Comparison of ENCODE assay signal across 8 cellular contexts in genomic region chr12:107093547-107094448, GRCh38. TPM values are rescaled to one million over a fixed set of nuclear protein-coding genes. Genes with fewer than 3 reads are reported as not detected.
A peak's percentile ranks its signal among the peaks of the same experiment; 100 is the strongest.
DNase-seq lines count a peak whose midpoint lies in the region; ATAC-seq, FAIRE-seq and TF ChIP-seq lines count a peak whose summit lies in the region.

Gene CRY1, minus strand, starts transcription at chr12:107093549. Its CDS starts 588 bp downstream, at chr12:107092961.

- peak within 1 kb of the TSS; percentile 98 for H2AFZ ChIP-seq in ACC112 (ENCODE audit: low read length, unreplicated experiment)
- H2AFZ ChIP-seq in keratinocyte (ENCODE audit: control insufficient read depth, low read length): peak within 1 kb of the TSS; percentile 100

- dilution Hi-C loops in keratinocyte (cut with MboI; ENCODE audit: extremely low pct_ligation_motif_present, low sequenced_read_pairs): no loop called here

- H3K36me3 ChIP-seq in ACC112 (ENCODE audit: insufficient read depth, low read length) (no peaks in the 10 kb centered on the region), keratinocyte (ENCODE audit: control insufficient read depth in 2 of 2, extremely low read depth in 1 of 2, insufficient read depth in 2 of 2, low read length in 2 of 2) (no peaks in the 10 kb centered on the region)

- H3K27ac ChIP-seq in ACC112 (ENCODE audit: low read depth, low read length): peak within 1 kb of the TSS; percentile 83
- H3K27ac ChIP-seq in keratinocyte (ENCODE audit: control insufficient read depth, insufficient read depth, low read length): peak within 1 kb of the TSS; percentile 98

- H3K4me1 ChIP-seq in ACC112 (ENCODE audit: control insufficient read depth, insufficient read depth, low read length, unreplicated experiment) (peaks cover 18% of the 10 kb centered on the region), keratinocyte (ENCODE audit: control insufficient read depth, extremely low read depth, insufficient read depth, low read length) (peaks cover 22% of the 10 kb centered on the region)

- DNase-seq in NCI-H446 treated with DMSO at 0.1 percent for 48 hours (lab: John Stamatoyannopoulos, UW) (peak; percentile 84), cerebellum (ENCODE audit: low spot score) (peak; percentile 94), keratinocyte (ENCODE audit: low read depth, low spot score) (peak; percentile 53)
- peak; percentile 85 to 88 for DNase-seq in activated CD4-positive, alpha-beta T cell treated with anti-CD3 and anti-CD28 coated beads for 24 hours (ENCODE audit: low read depth in 2 of 2)
- peak; percentile 93 for DNase-seq in stimulated activated CD4-positive, alpha-beta T cell treated with anti-CD3 and anti-CD28 coated beads, Interleukin-12 subunit alpha, Interleukin-12 subunit beta, amount 100 ng/mL, for 4 hours

- H3K79me2 ChIP-seq in ACC112 (ENCODE audit: control insufficient read depth, insufficient read depth, low read length, unreplicated experiment): peaks cover 20% of the 10 kb centered on the region
- peaks cover 5% of the 10 kb centered on the region for H3K79me2 ChIP-seq in keratinocyte (ENCODE audit: control insufficient read depth, insufficient read depth, low read length)

- H3K27me3 ChIP-seq in ACC112 (ENCODE audit: insufficient read depth, low read length) (no peaks in the 10 kb centered on the region), keratinocyte (ENCODE audit: control insufficient read depth, extremely low read depth, insufficient read depth, low read length) (no peaks in the 10 kb centered on the region)

- TF ChIP-seq CTCF in keratinocyte (optimal IDR thresholded peaks at IDR 0.05 in 1 of 3, IDR thresholded peaks at IDR 0.05 in 1 of 3, conservative IDR thresholded peaks at IDR 0.05 in 1 of 3; ENCODE audit: extremely low read depth in 1 of 3, insufficient read depth in 2 of 3, low read length in 3 of 3): no peak

- no peaks in the 10 kb centered on the region for H3K9me3 ChIP-seq in keratinocyte (ENCODE audit: control insufficient read depth, low read depth, low read length)

- ATAC-seq in GM18909 (IDR thresholded peaks at IDR 0.05; ENCODE audit: poor library complexity, unreplicated experiment) (peak; percentile 84), HG03280 (IDR thresholded peaks at IDR 0.05; ENCODE audit: unreplicated experiment) (peak; percentile 85)

- no peaks in the 10 kb centered on the region for H3K9me1 ChIP-seq in keratinocyte (ENCODE audit: control insufficient read depth, extremely low read depth, insufficient read depth, low read length)

- H3K4me3 ChIP-seq in ACC112 (ENCODE audit: low read depth, low read length): peak within 1 kb of the TSS; percentile 95
- peak within 1 kb of the TSS; percentile 81 to 92 (median 90) for H3K4me3 ChIP-seq in keratinocyte (ENCODE audit: control insufficient read depth in 2 of 3, extremely low read depth in 1 of 3, insufficient read depth in 2 of 3, low read depth in 1 of 3, low read length in 3 of 3)

- H3K4me2 ChIP-seq in keratinocyte (ENCODE audit: control insufficient read depth, extremely low read depth, insufficient read depth, low read depth, low read length): peak within 1 kb of the TSS; percentile 100

- H4K20me1 ChIP-seq in keratinocyte (ENCODE audit: control insufficient read depth, extremely low read depth, insufficient read depth, low read length): no peaks in the 10 kb centered on the region

- FAIRE-seq in keratinocyte (lab: Jason Lieb, UNC): peak; percentile 41

- peak within 1 kb of the TSS; percentile 95 for H3K9ac ChIP-seq in keratinocyte (ENCODE audit: control insufficient read depth, extremely low read depth, insufficient read depth, low read length)

RNA-seq across cellular contexts. Expression of gene CRY1, which starts in this region (rescaled TPM):
- total RNA-seq in cerebellum: 33.6 TPM
- polyA plus RNA-seq in keratinocyte: 5.2 to 10.0 TPM (median 7.3 TPM) in 3 replicates
- 5.6 TPM for polyA plus RNA-seq in keratinocyte (2011; ENCODE audit: low read depth)
- polyA plus RNA-seq in keratinocyte (2011; cell fraction: cytosol; rRNA removed): 3.4 and 6.4 TPM in 2 replicates
- polyA plus RNA-seq in keratinocyte (2011; cell fraction: nucleus; rRNA removed): 7.1 and 15.3 TPM in 2 replicates
- 7.2 and 7.9 TPM in 2 replicates for polyA plus RNA-seq in keratinocyte (2012; ENCODE audit: low replicate concordance)
- polyA minus RNA-seq in keratinocyte: 2.3 to 5.5 TPM (median 3.1 TPM) in 3 replicates
- polyA minus RNA-seq in keratinocyte (2011; cell fraction: cytosol; rRNA and poly(A)+ RNA removed): 10.2 TPM
- polyA minus RNA-seq in keratinocyte (2011; cell fraction: nucleus; rRNA and poly(A)+ RNA removed): 7.9 and 8.1 TPM in 2 replicates

Comparison
In these comparisons a context has a peak if more than half of its experiments do, and no peak if none do; other contexts are left out.
1. Peak in every context shown above with its lines: DNase-seq, ATAC-seq, H3K4me3 ChIP-seq and H3K27ac ChIP-seq.